24 cellular contexts compared by ENCODE assay signal in the genomic region with DNA sequence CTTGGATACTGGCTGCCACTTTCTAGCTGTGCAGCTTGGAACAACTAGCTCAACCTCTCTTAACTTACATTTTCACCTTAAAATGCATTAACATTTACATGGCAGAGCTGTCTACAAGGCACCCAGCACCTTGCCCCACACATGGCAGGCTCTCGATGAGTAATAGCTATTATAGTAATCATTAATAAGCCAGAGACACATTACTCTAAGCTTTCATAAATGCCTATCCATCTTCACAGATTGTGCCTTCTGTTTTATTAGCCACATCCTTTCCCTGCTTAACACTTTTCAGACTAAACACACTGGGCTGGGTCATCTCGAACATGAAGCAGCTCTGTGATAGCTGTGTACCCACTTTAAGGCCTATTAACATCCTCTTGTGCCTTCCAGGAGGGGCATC.
"Had no signal": no experiment of that assay in that cellular context is flagged by ENCODE, and none has a peak within 500 bp of the region (broad histone marks: within the 10 kb centered on the region; RNA-seq: fewer than 3 reads in every experiment).

No MANE protein-coding gene starts in this region.

- H3K36me3 Mint-ChIP-seq: activated CD4-positive, alpha-beta memory T cell treated with anti-CD3 and anti-CD28 coated beads for 36 hours; activated naive CD8-positive, alpha-beta T cell treated with anti-CD3 and anti-CD28 coated beads, Interleukin-2, amount 10 ng/mL, durations not matched to agents 7 days and 5 days; immature natural killer cell had no signal

- H3K27ac ChIP-seq: left ventricle myocardium inferior, sigmoid colon had no signal

- H3K4me1 Mint-ChIP-seq: activated naive CD8-positive, alpha-beta T cell treated with anti-CD3 and anti-CD28 coated beads, Interleukin-2, amount 10 ng/mL, durations not matched to agents 7 days and 5 days; T-helper 17 cell had no signal

- H3K4me3 Mint-ChIP-seq: activated CD4-positive, alpha-beta memory T cell treated with anti-CD3 and anti-CD28 coated beads for 36 hours; activated naive CD8-positive, alpha-beta T cell treated with anti-CD3 and anti-CD28 coated beads, Interleukin-2, amount 10 ng/mL, durations not matched to agents 7 days and 5 days; endodermal cell; immature natural killer cell; T-helper 17 cell; type B pancreatic cell had no signal

- ATAC-seq: T-helper 17 cell had no signal

- H3K27me3 Mint-ChIP-seq: type B pancreatic cell had no signal

- H3K9me3 Mint-ChIP-seq: activated CD4-positive, alpha-beta memory T cell treated with anti-CD3 and anti-CD28 coated beads for 36 hours; activated naive CD8-positive, alpha-beta T cell treated with anti-CD3 and anti-CD28 coated beads, Interleukin-2, amount 10 ng/mL, durations not matched to agents 7 days and 5 days; endodermal cell; immature natural killer cell; nephron; type B pancreatic cell had no signal

- H3K9me3 ChIP-seq: left ventricle myocardium inferior, sigmoid colon, thoracic aorta had no signal

- H3K27me3 ChIP-seq: sigmoid colon had no signal

- H3K4me3 ChIP-seq: left ventricle myocardium inferior, sigmoid colon, thoracic aorta had no signal

- DNase-seq: activated CD4-positive, alpha-beta memory T cell treated with anti-CD3 and anti-CD28 coated beads for 36 hours; activated CD4-positive, alpha-beta T cell treated with anti-CD3 and anti-CD28 coated beads for 4 hours; activated CD4-positive, CD25-positive, alpha-beta regulatory T cell; activated naive CD4-positive, alpha-beta T cell treated with Interleukin-2 at 50 U/mL for 16 hours; activated naive CD8-positive, alpha-beta T cell treated with anti-CD3 and anti-CD28 coated beads, Interleukin-2, amount 10 ng/mL, durations not matched to agents 7 days and 5 days; activated T-cell treated with anti-CD3 and anti-CD28 coated beads, Interleukin-2, amount 50 U/mL, for 48 hours; amniotic stem cell; cerebellar nuclear complex; cortex of kidney; endodermal cell; immature natural killer cell; left ventricle myocardium inferior; occipital lobe; posterior cingulate gyrus; retina; sigmoid colon; stimulated activated CD4-positive, alpha-beta T cell treated with anti-CD3 and anti-CD28 coated beads, Interleukin-2, amount 100 ng/mL, for 48 hours; stimulated activated CD8-positive, alpha-beta memory T cell treated with anti-CD3 and anti-CD28 coated beads, Interleukin-4, amount 100 ng/mL, for 48 hours; stimulated activated naive CD4-positive, alpha-beta T cell treated with Interleukin-2 at 50 U/mL for 16 hours; SW 1271; T-helper 17 cell had no signal

- H3K27ac Mint-ChIP-seq: activated CD4-positive, alpha-beta memory T cell treated with anti-CD3 and anti-CD28 coated beads for 36 hours; activated naive CD8-positive, alpha-beta T cell treated with anti-CD3 and anti-CD28 coated beads, Interleukin-2, amount 10 ng/mL, durations not matched to agents 7 days and 5 days; immature natural killer cell; T-helper 17 cell had no signal
